In genomic region chr11:67002297-67002913, GRCh38 we compare ENCODE assay signal across 25 cellular contexts. TPM values are rescaled to one million over a fixed set of nuclear protein-coding genes. Genes with fewer than 3 reads are reported as not detected.
DNase-seq lines count a peak whose midpoint lies in the region; TF ChIP-seq lines count a peak whose summit lies in the region.
"Had no signal": no experiment of that assay in that cellular context is flagged by ENCODE, and none has a peak within 500 bp of the region (broad histone marks: within the 10 kb centered on the region; RNA-seq: fewer than 3 reads in every experiment).

No MANE protein-coding gene starts in this region.

- no peak overlapping the region for H3K27ac Mint-ChIP-seq in MCF 10A (ENCODE audit: low read depth, unreplicated experiment)
- H3K27ac Mint-ChIP-seq: type B pancreatic cell had no signal

- H3K4me3 ChIP-seq in mammary epithelial cell (replicated peaks in 1 of 3; ENCODE audit: insufficient read depth in 1 of 3, low read depth in 2 of 3, low read length in 3 of 3) (no peak overlapping the region), iPS-18c (ENCODE audit: insufficient read depth, low read depth, low read length) (peak overlapping the region; percentile 20; the same call in 1 of the 2 replicates), smooth muscle cell (no peak overlapping the region), brain microvascular endothelial cell (ENCODE audit: low read depth, low read length) (no peak overlapping the region)
- H3K4me3 ChIP-seq: hepatocyte, left lung, PC-9, right lobe of liver had no signal

- H3K27ac ChIP-seq in mammary epithelial cell (ENCODE audit: insufficient read depth, low read depth, low read length) (no peak overlapping the region), smooth muscle cell (ENCODE audit: low read depth) (no peak overlapping the region), brain microvascular endothelial cell (no peak overlapping the region)
- H3K27ac ChIP-seq: C4-2B, hepatocyte, left lung, PC-9 had no signal

- H3K36me3 ChIP-seq in mammary epithelial cell (ENCODE audit: insufficient read depth, low read length) (no peaks in the 10 kb centered on the region), smooth muscle cell (ENCODE audit: low read depth) (no peaks in the 10 kb centered on the region), brain microvascular endothelial cell (replicated peaks) (no peaks in the 10 kb centered on the region)
- H3K36me3 ChIP-seq: left lung, right lobe of liver had no signal

- H2AFZ ChIP-seq in mammary epithelial cell (ENCODE audit: low read depth, low read length) (peak overlapping the region; percentile 60), smooth muscle cell (ENCODE audit: low read depth) (peak overlapping the region; percentile 64)
- H2AFZ ChIP-seq: hepatocyte, PC-9 had no signal

- H3K27me3 Mint-ChIP-seq in MCF 10A (ENCODE audit: insufficient read depth, unreplicated experiment), result no peaks in the 10 kb centered on the region
- H3K27me3 Mint-ChIP-seq: type B pancreatic cell had no signal

- no peak overlapping the region for H3K9ac ChIP-seq in mammary epithelial cell (ENCODE audit: insufficient read depth, low read length)
- no peak overlapping the region for H3K9ac ChIP-seq in smooth muscle cell (ENCODE audit: low read depth)
- H3K9ac ChIP-seq: SK-N-SH had no signal

- DNase-seq in mammary epithelial cell, result no peak
- no peak for DNase-seq in MCF 10A (ENCODE audit: unreplicated experiment)
- peak; percentile 69 for DNase-seq in NCI-H748 (lab: John Stamatoyannopoulos, UW; ENCODE audit: unreplicated experiment)
- no peak for DNase-seq in smooth muscle cell (lab: John Stamatoyannopoulos, UW; ENCODE audit: unreplicated experiment)
- DNase-seq in brain microvascular endothelial cell, result no peak
- no peak for DNase-seq in activated CD4-positive, alpha-beta T cell treated with anti-CD3 and anti-CD28 coated beads for 1 hour
- no peak for DNase-seq in activated CD4-positive, alpha-beta T cell treated with anti-CD3 and anti-CD28 coated beads, Interleukin-2, amount 50 U/mL, for 4 hours
- DNase-seq: activated naive CD4-positive, alpha-beta T cell treated with Interleukin-2 at 50 U/mL for 16 hours; aorta; DMS 273 treated with DMSO at 0.1 percent for 48 hours; Kasumi-1; left lung; NCI-H1436; NCI-H510A treated with DMSO at 0.1 percent for 48 hours; PC-9; SK-N-SH; stimulated activated naive CD4-positive, alpha-beta T cell treated with Interleukin-2 at 50 U/mL for 16 hours had no signal

- intact Hi-C loops in mammary epithelial cell (cut with micrococcal nuclease), result no loop called here
- intact Hi-C loops in MCF 10A (cut with micrococcal nuclease), result no loop called here

- WGBS in mammary epithelial cell (ENCODE audit: low coverage, missing lambda C conversion rate), result 35% methylated on average over 7 of the region's 8 CpGs
- WGBS in smooth muscle cell (ENCODE audit: low lambda C conversion rate), result 35% methylated on average over 8 of the region's 8 CpGs

- CTCF ChIA-PET in mammary epithelial cell (lab: Charles Lee; ENCODE audit: low non-redundant PET) (no interaction called here), MCF 10A (lab: Yijun Ruan, JAX) (interaction anchor here (0.7 kb wide), 1 partner anchor 261 kb away, joined by 3 read pairs; no protein-coding TSS in a partner anchor)

- in situ Hi-C loops in mammary epithelial cell (cut with MboI; ENCODE audit: low sequenced_read_pairs in 2 of 2), result no loop called here
- in situ Hi-C loops in brain microvascular endothelial cell (cut with HindIII; ENCODE audit: low pct_ligation_motif_present, low sequenced_read_pairs), result no loop called here

- dilution Hi-C loops in mammary epithelial cell (cut with HindIII; ENCODE audit: low sequenced_read_pairs), result no loop called here

- no TSS peak for BruUV-seq in mammary epithelial cell (replicated peaks; lab: Mats Ljungman, UMichigan)
- BruUV-seq in MCF 10A (replicated peaks; lab: Mats Ljungman, UMichigan), result no TSS peak

- no peak for TF ChIP-seq CTCF in mammary epithelial cell (conservative IDR thresholded peaks at IDR 0.05 in 1 of 2, IDR thresholded peaks at IDR 0.05 in 1 of 2; ENCODE audit: extremely low read depth in 1 of 2, insufficient read depth in 1 of 2, low read depth in 1 of 2, low read length in 2 of 2)
- no peak for TF ChIP-seq CTCF in MCF 10A (IDR thresholded peaks at IDR 0.05; ENCODE audit: unreplicated experiment)
- no peak for TF ChIP-seq CTCF in smooth muscle cell (IDR thresholded peaks at IDR 0.05; ENCODE audit: borderline replicate concordance, insufficient read depth, poor library complexity, severe bottlenecking)
- no peak for TF ChIP-seq CTCF in brain microvascular endothelial cell (IDR thresholded peaks at IDR 0.05; ENCODE audit: low read depth, low read length, missing control alignments)

- no peaks in the 10 kb centered on the region for H3K79me2 ChIP-seq in mammary epithelial cell (ENCODE audit: insufficient read depth, low read length)
- H3K79me2 ChIP-seq in smooth muscle cell (ENCODE audit: low read depth), result no peaks in the 10 kb centered on the region
- H3K79me2 ChIP-seq: hepatocyte had no signal

- H3K9me3 ChIP-seq in mammary epithelial cell (replicated peaks; ENCODE audit: insufficient read depth, low read length), result no peaks in the 10 kb centered on the region
- H3K9me3 ChIP-seq in iPS-18c (ENCODE audit: control insufficient read depth, insufficient read depth, low read length), result no peaks in the 10 kb centered on the region
- H3K9me3 ChIP-seq in smooth muscle cell (replicated peaks; ENCODE audit: low read depth), result no peaks in the 10 kb centered on the region
- H3K9me3 ChIP-seq: left lung, right lobe of liver, SK-N-SH had no signal

- H3K27me3 ChIP-seq in mammary epithelial cell (ENCODE audit: insufficient read depth, low read length) (no peaks in the 10 kb centered on the region), smooth muscle cell (ENCODE audit: low read depth) (no peaks in the 10 kb centered on the region), brain microvascular endothelial cell (replicated peaks) (no peaks in the 10 kb centered on the region)
- H3K27me3 ChIP-seq: hepatocyte, left lung, right lobe of liver had no signal

- POLR2A ChIA-PET in MCF 10A (lab: Yijun Ruan, JAX), result no interaction called here

- H3K36me3 Mint-ChIP-seq in MCF 10A (ENCODE audit: insufficient read depth, unreplicated experiment), result no peaks in the 10 kb centered on the region
- H3K36me3 Mint-ChIP-seq: type B pancreatic cell had no signal

- H3K4me1 Mint-ChIP-seq in MCF 10A (ENCODE audit: insufficient read depth, unreplicated experiment), result no peaks in the 10 kb centered on the region

- H3K9me3 Mint-ChIP-seq in MCF 10A (ENCODE audit: unreplicated experiment), result no peaks in the 10 kb centered on the region
- H3K9me3 Mint-ChIP-seq: type B pancreatic cell had no signal

- H3K4me2 ChIP-seq in mammary epithelial cell (ENCODE audit: insufficient read depth, low read depth, low read length), result no peak overlapping the region
- no peak overlapping the region for H3K4me2 ChIP-seq in smooth muscle cell
- H3K4me2 ChIP-seq: hepatocyte, PC-9, SK-N-SH had no signal

- H4K20me1 ChIP-seq in mammary epithelial cell (ENCODE audit: insufficient read depth, low read length) (no peaks in the 10 kb centered on the region), smooth muscle cell (ENCODE audit: low read depth) (no peaks in the 10 kb centered on the region)

- no peaks in the 10 kb centered on the region for H3K4me1 ChIP-seq in mammary epithelial cell (ENCODE audit: insufficient read depth, low read length)
- no peaks in the 10 kb centered on the region for H3K4me1 ChIP-seq in smooth muscle cell (ENCODE audit: low read depth)
- H3K4me1 ChIP-seq: left lung had no signal

- H3K4me3 Mint-ChIP-seq in MCF 10A (ENCODE audit: unreplicated experiment), result no peak overlapping the region
- H3K4me3 Mint-ChIP-seq: type B pancreatic cell had no signal

- no peaks in the 10 kb centered on the region for H3F3A ChIP-seq in smooth muscle cell (ENCODE audit: low read depth)

RNA-seq across cellular contexts. Expression of gene SYT12, which starts 20.5 kb away (rescaled TPM):
- total RNA-seq in mammary epithelial cell, result 10 to 100 TPM in 1 of 2 donors, 1 to 10 TPM in 1; 1.2 to 26.3 TPM
- 1.1 TPM for polyA plus RNA-seq in mammary epithelial cell
- 4.0 TPM for polyA minus RNA-seq in mammary epithelial cell
- total RNA-seq in MCF 10A (2022), result 0.44 and 0.59 TPM in 2 replicates
- 0.67 and 2.1 TPM in 2 replicates for total RNA-seq in smooth muscle cell
- polyA plus RNA-seq in smooth muscle cell, result 3.4 and 4.9 TPM in 2 replicates

RNA-seq across cellular contexts. Expression of gene C11orf86, which starts 27.3 kb away (rescaled TPM):
- total RNA-seq in mammary epithelial cell, result not detected
- polyA plus RNA-seq in mammary epithelial cell, result not detected
- polyA minus RNA-seq in mammary epithelial cell, result not detected
- not detected in 2 replicates for total RNA-seq in MCF 10A (2022)
- total RNA-seq in smooth muscle cell, result not detected in 2 replicates
- not detected in 2 replicates for polyA plus RNA-seq in smooth muscle cell
- total RNA-seq: A673, aorta, fibroblast of villous mesenchyme, left lung, osteoblast, PC-9, right lobe of liver had no signal

RNA-seq across cellular contexts. Expression of gene PC, which starts 44.2 kb away (rescaled TPM):
- 10 to 100 TPM; 52.0 to 67.0 TPM for total RNA-seq in mammary epithelial cell
- polyA plus RNA-seq in mammary epithelial cell, result 37.1 TPM
- polyA minus RNA-seq in mammary epithelial cell, result 89.7 TPM
- total RNA-seq in MCF 10A (2022), result 27.0 and 37.7 TPM in 2 replicates
- total RNA-seq in smooth muscle cell, result 11.8 TPM in 2 replicates
- 21.8 and 36.1 TPM in 2 replicates for polyA plus RNA-seq in smooth muscle cell

RNA-seq across cellular contexts. Expression of gene RHOD, which starts 54.2 kb away (rescaled TPM):
- total RNA-seq in mammary epithelial cell (100 to 1,000 TPM; 176 to 234 TPM), MCF 10A (2022) (132 and 190 TPM in 2 replicates), smooth muscle cell (25.7 and 28.4 TPM in 2 replicates)
- polyA plus RNA-seq in mammary epithelial cell (246 TPM), smooth muscle cell (38.9 and 63.6 TPM in 2 replicates)
- 113 TPM for polyA minus RNA-seq in mammary epithelial cell
- polyA plus RNA-seq: SK-N-SH had no signal
